2 cellular contexts compared by ENCODE assay signal in the genomic region with DNA sequence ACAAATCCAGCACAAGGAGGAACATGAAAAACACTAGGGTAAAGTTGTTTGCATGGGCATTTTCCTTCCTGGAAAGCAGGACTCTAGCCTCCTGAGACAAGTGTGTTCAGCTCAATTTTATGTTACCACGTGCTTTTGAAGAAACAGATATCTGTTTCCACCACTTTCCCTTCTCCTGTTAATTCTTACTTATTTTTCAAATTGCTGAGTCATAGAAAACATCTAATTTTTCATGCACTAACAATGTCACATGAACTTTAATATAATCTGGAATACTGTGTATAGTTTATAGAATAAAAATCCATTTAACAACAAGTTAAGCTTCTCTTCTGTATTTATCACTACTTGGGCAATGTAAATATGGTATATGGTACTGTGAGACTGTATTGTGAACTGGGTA.
TF ChIP-seq lines count a peak whose summit lies in the region.

No MANE protein-coding gene starts in this region.

TF ChIP-seq in SK-N-SH, 30 proteins besides CTCF, POLR2A, EP300 and RAD21 (continued from another document):
- TF ChIP-seq, protein P1, sequence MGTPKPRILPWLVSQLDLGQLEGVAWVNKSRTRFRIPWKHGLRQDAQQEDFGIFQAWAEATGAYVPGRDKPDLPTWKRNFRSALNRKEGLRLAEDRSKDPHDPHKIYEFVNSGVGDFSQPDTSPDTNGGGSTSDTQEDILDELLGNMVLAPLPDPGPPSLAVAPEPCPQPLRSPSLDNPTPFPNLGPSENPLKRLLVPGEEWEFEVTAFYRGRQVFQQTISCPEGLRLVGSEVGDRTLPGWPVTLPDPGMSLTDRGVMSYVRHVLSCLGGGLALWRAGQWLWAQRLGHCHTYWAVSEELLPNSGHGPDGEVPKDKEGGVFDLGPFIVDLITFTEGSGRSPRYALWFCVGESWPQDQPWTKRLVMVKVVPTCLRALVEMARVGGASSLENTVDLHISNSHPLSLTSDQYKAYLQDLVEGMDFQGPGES (IDR thresholded peaks at IDR 0.05; ENCODE audit: low read depth, low read length): no peak
- TF ChIP-seq TCF12 (IDR thresholded peaks at IDR 0.05): no peak
- TF ChIP-seq GATA2 (CRISPR knock-in tag; IDR thresholded peaks at IDR 0.05): no peak
- TF ChIP-seq, protein P2, sequence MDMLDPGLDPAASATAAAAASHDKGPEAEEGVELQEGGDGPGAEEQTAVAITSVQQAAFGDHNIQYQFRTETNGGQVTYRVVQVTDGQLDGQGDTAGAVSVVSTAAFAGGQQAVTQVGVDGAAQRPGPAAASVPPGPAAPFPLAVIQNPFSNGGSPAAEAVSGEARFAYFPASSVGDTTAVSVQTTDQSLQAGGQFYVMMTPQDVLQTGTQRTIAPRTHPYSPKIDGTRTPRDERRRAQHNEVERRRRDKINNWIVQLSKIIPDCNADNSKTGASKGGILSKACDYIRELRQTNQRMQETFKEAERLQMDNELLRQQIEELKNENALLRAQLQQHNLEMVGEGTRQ (IDR thresholded peaks at IDR 0.05; ENCODE audit: borderline replicate concordance, low read depth, low read length): no peak
- no peak for TF ChIP-seq YY1 (IDR thresholded peaks at IDR 0.05; ENCODE audit: low read depth)
- TF ChIP-seq CHD2 (IDR thresholded peaks at IDR 0.05; ENCODE audit: low read length, partially characterized antibody): no peak
- no peak for TF ChIP-seq POLR2AphosphoS5 (IDR thresholded peaks at IDR 0.05; ENCODE audit: low read depth, low read length)
- TF ChIP-seq, protein P3, sequence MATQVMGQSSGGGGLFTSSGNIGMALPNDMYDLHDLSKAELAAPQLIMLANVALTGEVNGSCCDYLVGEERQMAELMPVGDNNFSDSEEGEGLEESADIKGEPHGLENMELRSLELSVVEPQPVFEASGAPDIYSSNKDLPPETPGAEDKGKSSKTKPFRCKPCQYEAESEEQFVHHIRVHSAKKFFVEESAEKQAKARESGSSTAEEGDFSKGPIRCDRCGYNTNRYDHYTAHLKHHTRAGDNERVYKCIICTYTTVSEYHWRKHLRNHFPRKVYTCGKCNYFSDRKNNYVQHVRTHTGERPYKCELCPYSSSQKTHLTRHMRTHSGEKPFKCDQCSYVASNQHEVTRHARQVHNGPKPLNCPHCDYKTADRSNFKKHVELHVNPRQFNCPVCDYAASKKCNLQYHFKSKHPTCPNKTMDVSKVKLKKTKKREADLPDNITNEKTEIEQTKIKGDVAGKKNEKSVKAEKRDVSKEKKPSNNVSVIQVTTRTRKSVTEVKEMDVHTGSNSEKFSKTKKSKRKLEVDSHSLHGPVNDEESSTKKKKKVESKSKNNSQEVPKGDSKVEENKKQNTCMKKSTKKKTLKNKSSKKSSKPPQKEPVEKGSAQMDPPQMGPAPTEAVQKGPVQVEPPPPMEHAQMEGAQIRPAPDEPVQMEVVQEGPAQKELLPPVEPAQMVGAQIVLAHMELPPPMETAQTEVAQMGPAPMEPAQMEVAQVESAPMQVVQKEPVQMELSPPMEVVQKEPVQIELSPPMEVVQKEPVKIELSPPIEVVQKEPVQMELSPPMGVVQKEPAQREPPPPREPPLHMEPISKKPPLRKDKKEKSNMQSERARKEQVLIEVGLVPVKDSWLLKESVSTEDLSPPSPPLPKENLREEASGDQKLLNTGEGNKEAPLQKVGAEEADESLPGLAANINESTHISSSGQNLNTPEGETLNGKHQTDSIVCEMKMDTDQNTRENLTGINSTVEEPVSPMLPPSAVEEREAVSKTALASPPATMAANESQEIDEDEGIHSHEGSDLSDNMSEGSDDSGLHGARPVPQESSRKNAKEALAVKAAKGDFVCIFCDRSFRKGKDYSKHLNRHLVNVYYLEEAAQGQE (IDR thresholded peaks at IDR 0.05; ENCODE audit: low read depth, low read length): no peak
- no peak for TF ChIP-seq RFX5 (IDR thresholded peaks at IDR 0.05; ENCODE audit: low read length)
- no peak for TF ChIP-seq MXI1 (IDR thresholded peaks at IDR 0.05; ENCODE audit: low read depth, low read length)

TF ChIP-seq in SK-N-SH treated with all-trans-retinoic acid at 6 μM for 48 hours, 23 proteins besides CTCF, POLR2A, EP300 and RAD21 (continued from another document):
- TF ChIP-seq, protein P4, sequence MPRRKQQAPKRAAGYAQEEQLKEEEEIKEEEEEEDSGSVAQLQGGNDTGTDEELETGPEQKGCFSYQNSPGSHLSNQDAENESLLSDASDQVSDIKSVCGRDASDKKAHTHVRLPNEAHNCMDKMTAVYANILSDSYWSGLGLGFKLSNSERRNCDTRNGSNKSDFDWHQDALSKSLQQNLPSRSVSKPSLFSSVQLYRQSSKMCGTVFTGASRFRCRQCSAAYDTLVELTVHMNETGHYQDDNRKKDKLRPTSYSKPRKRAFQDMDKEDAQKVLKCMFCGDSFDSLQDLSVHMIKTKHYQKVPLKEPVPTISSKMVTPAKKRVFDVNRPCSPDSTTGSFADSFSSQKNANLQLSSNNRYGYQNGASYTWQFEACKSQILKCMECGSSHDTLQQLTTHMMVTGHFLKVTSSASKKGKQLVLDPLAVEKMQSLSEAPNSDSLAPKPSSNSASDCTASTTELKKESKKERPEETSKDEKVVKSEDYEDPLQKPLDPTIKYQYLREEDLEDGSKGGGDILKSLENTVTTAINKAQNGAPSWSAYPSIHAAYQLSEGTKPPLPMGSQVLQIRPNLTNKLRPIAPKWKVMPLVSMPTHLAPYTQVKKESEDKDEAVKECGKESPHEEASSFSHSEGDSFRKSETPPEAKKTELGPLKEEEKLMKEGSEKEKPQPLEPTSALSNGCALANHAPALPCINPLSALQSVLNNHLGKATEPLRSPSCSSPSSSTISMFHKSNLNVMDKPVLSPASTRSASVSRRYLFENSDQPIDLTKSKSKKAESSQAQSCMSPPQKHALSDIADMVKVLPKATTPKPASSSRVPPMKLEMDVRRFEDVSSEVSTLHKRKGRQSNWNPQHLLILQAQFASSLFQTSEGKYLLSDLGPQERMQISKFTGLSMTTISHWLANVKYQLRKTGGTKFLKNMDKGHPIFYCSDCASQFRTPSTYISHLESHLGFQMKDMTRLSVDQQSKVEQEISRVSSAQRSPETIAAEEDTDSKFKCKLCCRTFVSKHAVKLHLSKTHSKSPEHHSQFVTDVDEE (CRISPR knock-in tag; IDR thresholded peaks at IDR 0.05): no peak
- TF ChIP-seq, protein P5, sequence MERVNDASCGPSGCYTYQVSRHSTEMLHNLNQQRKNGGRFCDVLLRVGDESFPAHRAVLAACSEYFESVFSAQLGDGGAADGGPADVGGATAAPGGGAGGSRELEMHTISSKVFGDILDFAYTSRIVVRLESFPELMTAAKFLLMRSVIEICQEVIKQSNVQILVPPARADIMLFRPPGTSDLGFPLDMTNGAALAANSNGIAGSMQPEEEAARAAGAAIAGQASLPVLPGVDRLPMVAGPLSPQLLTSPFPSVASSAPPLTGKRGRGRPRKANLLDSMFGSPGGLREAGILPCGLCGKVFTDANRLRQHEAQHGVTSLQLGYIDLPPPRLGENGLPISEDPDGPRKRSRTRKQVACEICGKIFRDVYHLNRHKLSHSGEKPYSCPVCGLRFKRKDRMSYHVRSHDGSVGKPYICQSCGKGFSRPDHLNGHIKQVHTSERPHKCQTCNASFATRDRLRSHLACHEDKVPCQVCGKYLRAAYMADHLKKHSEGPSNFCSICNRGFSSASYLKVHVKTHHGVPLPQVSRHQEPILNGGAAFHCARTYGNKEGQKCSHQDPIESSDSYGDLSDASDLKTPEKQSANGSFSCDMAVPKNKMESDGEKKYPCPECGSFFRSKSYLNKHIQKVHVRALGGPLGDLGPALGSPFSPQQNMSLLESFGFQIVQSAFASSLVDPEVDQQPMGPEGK (CRISPR knock-in tag; IDR thresholded peaks at IDR 0.05; ENCODE audit: borderline replicate concordance): no peak
- TF ChIP-seq ZNF70 (CRISPR knock-in tag; IDR thresholded peaks at IDR 0.05): no peak
- TF ChIP-seq, protein P6, sequence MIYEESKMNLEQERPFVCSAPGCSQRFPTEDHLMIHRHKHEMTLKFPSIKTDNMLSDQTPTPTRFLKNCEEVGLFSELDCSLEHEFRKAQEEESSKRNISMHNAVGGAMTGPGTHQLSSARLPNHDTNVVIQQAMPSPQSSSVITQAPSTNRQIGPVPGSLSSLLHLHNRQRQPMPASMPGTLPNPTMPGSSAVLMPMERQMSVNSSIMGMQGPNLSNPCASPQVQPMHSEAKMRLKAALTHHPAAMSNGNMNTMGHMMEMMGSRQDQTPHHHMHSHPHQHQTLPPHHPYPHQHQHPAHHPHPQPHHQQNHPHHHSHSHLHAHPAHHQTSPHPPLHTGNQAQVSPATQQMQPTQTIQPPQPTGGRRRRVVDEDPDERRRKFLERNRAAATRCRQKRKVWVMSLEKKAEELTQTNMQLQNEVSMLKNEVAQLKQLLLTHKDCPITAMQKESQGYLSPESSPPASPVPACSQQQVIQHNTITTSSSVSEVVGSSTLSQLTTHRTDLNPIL (CRISPR knock-in tag; IDR thresholded peaks at IDR 0.05; ENCODE audit: low read depth): no peak
- no peak for TF ChIP-seq ZFP3 (CRISPR knock-in tag; IDR thresholded peaks at IDR 0.05)
- TF ChIP-seq, protein P7, sequence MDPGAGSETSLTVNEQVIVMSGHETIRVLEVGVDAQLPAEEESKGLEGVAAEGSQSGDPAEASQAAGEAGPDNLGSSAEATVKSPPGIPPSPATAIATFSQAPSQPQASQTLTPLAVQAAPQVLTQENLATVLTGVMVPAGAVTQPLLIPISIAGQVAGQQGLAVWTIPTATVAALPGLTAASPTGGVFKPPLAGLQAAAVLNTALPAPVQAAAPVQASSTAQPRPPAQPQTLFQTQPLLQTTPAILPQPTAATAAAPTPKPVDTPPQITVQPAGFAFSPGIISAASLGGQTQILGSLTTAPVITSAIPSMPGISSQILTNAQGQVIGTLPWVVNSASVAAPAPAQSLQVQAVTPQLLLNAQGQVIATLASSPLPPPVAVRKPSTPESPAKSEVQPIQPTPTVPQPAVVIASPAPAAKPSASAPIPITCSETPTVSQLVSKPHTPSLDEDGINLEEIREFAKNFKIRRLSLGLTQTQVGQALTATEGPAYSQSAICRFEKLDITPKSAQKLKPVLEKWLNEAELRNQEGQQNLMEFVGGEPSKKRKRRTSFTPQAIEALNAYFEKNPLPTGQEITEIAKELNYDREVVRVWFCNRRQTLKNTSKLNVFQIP (CRISPR knock-in tag; IDR thresholded peaks at IDR 0.05; ENCODE audit: borderline replicate concordance, low read depth): no peak
- TF ChIP-seq ZNF565 (CRISPR knock-in tag; conservative IDR thresholded peaks at IDR 0.05; ENCODE audit: low read depth): no peak
- TF ChIP-seq TCF4 (CRISPR knock-in tag; IDR thresholded peaks at IDR 0.05; ENCODE audit: borderline replicate concordance): no peak
- no peak for TF ChIP-seq BACH2 (CRISPR knock-in tag; IDR thresholded peaks at IDR 0.05; ENCODE audit: borderline replicate concordance)
- TF ChIP-seq SNAI2 (CRISPR knock-in tag; IDR thresholded peaks at IDR 0.05): no peak
- TF ChIP-seq ESRRG (CRISPR knock-in tag; IDR thresholded peaks at IDR 0.05): no peak
TF ChIP-seq in SK-N-SH treated with all-trans-retinoic acid at 6 μM for 48 hours: peak in this region for 0.
